In genomic region chr5:148457183-148457620, GRCh38 we compare ENCODE assay signal across 8 cellular contexts.
DNase-seq lines count a peak whose midpoint lies in the region; ATAC-seq, FAIRE-seq and TF ChIP-seq lines count a peak whose summit lies in the region.

No MANE protein-coding gene starts in this region.

- H3K4me3 ChIP-seq in H7 (ENCODE audit: insufficient read depth, low read depth, low read length), result no peak overlapping the region

- peak; percentile 24 for DNase-seq in SK-N-DZ (ENCODE audit: low spot score)
- DNase-seq in mesenteric fat pad (ENCODE audit: low spot score), result no peak
- DNase-seq in stimulated activated naive CD4-positive, alpha-beta T cell (lab: John Stamatoyannopoulos, UW), result no peak
- no peak for DNase-seq in H7

- TF ChIP-seq CTCF in 22Rv1 (IDR thresholded peaks at IDR 0.05), result peak; percentile 31

- ATAC-seq in GM18517 (IDR thresholded peaks at IDR 0.05; ENCODE audit: unreplicated experiment), result peak; percentile 74
- peak; percentile 55 for ATAC-seq in HG03565 (IDR thresholded peaks at IDR 0.05; ENCODE audit: unreplicated experiment)

- FAIRE-seq in islet of Langerhans (lab: Jason Lieb, UNC), result peak; percentile 97

- H3K27me3 ChIP-seq in H7 (ENCODE audit: control insufficient read depth, insufficient read depth, low read length), result no peaks in the 10 kb centered on the region

- no peak overlapping the region for H3K27ac ChIP-seq in 22Rv1

- no peaks in the 10 kb centered on the region for H3K36me3 ChIP-seq in H7 (replicated peaks; ENCODE audit: control insufficient read depth, insufficient read depth, low read length)
